Comparison of ENCODE assay signal across 1 cellular context in the genomic region with DNA sequence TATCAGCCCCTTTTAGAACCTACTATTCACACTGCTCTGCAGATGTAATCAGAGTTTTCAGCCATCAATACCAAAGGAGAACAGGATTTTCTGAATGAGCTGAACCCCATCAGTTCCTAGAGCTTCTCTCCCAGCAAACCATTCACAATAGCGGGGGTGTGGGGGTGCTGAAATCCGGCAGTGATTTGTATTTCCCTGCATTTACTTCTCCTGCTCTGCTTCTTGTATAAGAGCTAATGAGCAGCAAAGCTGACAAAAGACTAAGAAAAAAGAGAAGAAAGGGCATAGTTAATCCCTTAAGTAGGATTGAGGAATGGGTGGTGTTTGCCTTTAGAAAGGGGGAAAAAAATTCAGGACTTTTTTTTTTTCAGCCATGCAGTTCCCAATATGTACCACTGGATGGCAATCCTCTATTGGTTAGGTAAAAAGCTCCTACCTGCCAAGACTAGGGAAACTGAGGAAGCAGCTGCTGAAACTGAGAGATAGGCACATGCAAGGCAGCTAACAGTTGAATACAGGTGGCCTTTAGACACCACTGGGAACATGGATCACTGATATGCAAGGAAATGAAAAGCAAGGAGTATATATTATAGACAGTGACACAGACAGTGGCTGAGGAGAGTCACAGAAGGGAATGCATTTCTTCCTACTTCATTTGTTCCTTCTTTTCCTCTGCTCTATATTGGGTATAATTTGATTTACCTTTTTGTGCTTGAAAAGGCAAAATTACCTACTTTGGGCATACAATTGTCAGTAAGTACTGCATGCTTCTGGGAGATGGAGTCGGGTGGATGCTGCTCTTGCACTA.
TF ChIP-seq lines count a peak whose summit lies in the region.

No MANE protein-coding gene starts in this region.

TF ChIP-seq in liver, 16 proteins besides CTCF, POLR2A, EP300 and RAD21 (continued from another document):
- TF ChIP-seq, protein P1, sequence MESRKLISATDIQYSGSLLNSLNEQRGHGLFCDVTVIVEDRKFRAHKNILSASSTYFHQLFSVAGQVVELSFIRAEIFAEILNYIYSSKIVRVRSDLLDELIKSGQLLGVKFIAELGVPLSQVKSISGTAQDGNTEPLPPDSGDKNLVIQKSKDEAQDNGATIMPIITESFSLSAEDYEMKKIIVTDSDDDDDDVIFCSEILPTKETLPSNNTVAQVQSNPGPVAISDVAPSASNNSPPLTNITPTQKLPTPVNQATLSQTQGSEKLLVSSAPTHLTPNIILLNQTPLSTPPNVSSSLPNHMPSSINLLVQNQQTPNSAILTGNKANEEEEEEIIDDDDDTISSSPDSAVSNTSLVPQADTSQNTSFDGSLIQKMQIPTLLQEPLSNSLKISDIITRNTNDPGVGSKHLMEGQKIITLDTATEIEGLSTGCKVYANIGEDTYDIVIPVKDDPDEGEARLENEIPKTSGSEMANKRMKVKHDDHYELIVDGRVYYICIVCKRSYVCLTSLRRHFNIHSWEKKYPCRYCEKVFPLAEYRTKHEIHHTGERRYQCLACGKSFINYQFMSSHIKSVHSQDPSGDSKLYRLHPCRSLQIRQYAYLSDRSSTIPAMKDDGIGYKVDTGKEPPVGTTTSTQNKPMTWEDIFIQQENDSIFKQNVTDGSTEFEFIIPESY (IDR thresholded peaks at IDR 0.05) = no peak
- TF ChIP-seq NR2F2 (IDR thresholded peaks at IDR 0.05) (no peak), RXRA (IDR thresholded peaks at IDR 0.05) (no peak), HNF4G (IDR thresholded peaks at IDR 0.05) (no peak), GABPA (IDR thresholded peaks at IDR 0.05 in 1 of 2, conservative IDR thresholded peaks at IDR 0.05 in 1 of 2) (no peak)
TF ChIP-seq in liver: peak in this region for 0.
